3 cellular contexts compared by ENCODE assay signal in genomic region chr16:2820836-2821482, GRCh38.
TF ChIP-seq lines count a peak whose summit lies in the region.

No MANE protein-coding gene starts in this region.

TF ChIP-seq in SK-N-SH, 30 proteins besides CTCF, POLR2A, EP300 and RAD21:
- TF ChIP-seq REST (IDR thresholded peaks at IDR 0.05; ENCODE audit: low read depth, low read length) (no peak), RCOR1 (IDR thresholded peaks at IDR 0.05; ENCODE audit: low read length) (0 out of 2 replicates have a peak, but pooled peaks have one; percentile 13)

TF ChIP-seq in SK-N-SH treated with all-trans-retinoic acid at 6 μM for 48 hours, 23 proteins besides CTCF, POLR2A, EP300 and RAD21:
- TF ChIP-seq CSDC2 (CRISPR knock-in tag; IDR thresholded peaks at IDR 0.05) (no peak), ZFP30 (CRISPR knock-in tag; IDR thresholded peaks at IDR 0.05) (no peak), POU6F1 (CRISPR knock-in tag; IDR thresholded peaks at IDR 0.05; ENCODE audit: borderline replicate concordance, low read depth) (no peak), ZC3H10 (CRISPR knock-in tag; IDR thresholded peaks at IDR 0.05) (no peak), PPARA (CRISPR knock-in tag; IDR thresholded peaks at IDR 0.05; ENCODE audit: borderline replicate concordance) (no peak), ESRRG (CRISPR knock-in tag; IDR thresholded peaks at IDR 0.05) (no peak), TOX (CRISPR knock-in tag; IDR thresholded peaks at IDR 0.05; ENCODE audit: borderline replicate concordance) (no peak), GLIS3 (CRISPR knock-in tag; IDR thresholded peaks at IDR 0.05) (no peak), OSR1 (CRISPR knock-in tag; IDR thresholded peaks at IDR 0.05) (no peak), ZNF565 (CRISPR knock-in tag; conservative IDR thresholded peaks at IDR 0.05; ENCODE audit: low read depth) (no peak), ZNF70 (CRISPR knock-in tag; IDR thresholded peaks at IDR 0.05) (no peak), RARB (CRISPR knock-in tag; IDR thresholded peaks at IDR 0.05) (no peak), ISL1 (CRISPR knock-in tag; IDR thresholded peaks at IDR 0.05) (no peak)
- TF ChIP-seq, protein P1, sequence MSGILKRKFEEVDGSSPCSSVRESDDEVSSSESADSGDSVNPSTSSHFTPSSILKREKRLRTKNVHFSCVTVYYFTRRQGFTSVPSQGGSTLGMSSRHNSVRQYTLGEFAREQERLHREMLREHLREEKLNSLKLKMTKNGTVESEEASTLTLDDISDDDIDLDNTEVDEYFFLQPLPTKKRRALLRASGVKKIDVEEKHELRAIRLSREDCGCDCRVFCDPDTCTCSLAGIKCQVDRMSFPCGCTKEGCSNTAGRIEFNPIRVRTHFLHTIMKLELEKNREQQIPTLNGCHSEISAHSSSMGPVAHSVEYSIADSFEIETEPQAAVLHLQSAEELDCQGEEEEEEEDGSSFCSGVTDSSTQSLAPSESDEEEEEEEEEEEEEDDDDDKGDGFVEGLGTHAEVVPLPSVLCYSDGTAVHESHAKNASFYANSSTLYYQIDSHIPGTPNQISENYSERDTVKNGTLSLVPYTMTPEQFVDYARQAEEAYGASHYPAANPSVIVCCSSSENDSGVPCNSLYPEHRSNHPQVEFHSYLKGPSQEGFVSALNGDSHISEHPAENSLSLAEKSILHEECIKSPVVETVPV (CRISPR knock-in tag; IDR thresholded peaks at IDR 0.05) = no peak
- TF ChIP-seq, protein P2, sequence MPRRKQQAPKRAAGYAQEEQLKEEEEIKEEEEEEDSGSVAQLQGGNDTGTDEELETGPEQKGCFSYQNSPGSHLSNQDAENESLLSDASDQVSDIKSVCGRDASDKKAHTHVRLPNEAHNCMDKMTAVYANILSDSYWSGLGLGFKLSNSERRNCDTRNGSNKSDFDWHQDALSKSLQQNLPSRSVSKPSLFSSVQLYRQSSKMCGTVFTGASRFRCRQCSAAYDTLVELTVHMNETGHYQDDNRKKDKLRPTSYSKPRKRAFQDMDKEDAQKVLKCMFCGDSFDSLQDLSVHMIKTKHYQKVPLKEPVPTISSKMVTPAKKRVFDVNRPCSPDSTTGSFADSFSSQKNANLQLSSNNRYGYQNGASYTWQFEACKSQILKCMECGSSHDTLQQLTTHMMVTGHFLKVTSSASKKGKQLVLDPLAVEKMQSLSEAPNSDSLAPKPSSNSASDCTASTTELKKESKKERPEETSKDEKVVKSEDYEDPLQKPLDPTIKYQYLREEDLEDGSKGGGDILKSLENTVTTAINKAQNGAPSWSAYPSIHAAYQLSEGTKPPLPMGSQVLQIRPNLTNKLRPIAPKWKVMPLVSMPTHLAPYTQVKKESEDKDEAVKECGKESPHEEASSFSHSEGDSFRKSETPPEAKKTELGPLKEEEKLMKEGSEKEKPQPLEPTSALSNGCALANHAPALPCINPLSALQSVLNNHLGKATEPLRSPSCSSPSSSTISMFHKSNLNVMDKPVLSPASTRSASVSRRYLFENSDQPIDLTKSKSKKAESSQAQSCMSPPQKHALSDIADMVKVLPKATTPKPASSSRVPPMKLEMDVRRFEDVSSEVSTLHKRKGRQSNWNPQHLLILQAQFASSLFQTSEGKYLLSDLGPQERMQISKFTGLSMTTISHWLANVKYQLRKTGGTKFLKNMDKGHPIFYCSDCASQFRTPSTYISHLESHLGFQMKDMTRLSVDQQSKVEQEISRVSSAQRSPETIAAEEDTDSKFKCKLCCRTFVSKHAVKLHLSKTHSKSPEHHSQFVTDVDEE (CRISPR knock-in tag; IDR thresholded peaks at IDR 0.05) = no peak

TF ChIP-seq in K562, 482 proteins besides CTCF, POLR2A, EP300 and RAD21:
- TF ChIP-seq MCM3 (IDR thresholded peaks at IDR 0.05) = no peak
- TF ChIP-seq ZKSCAN1 (IDR thresholded peaks at IDR 0.05; ENCODE audit: low read depth, low read length) = no peak
- no peak for TF ChIP-seq TBL1XR1 (IDR thresholded peaks at IDR 0.05; ENCODE audit: low read length in 2 of 2)
- TF ChIP-seq POLR2G (IDR thresholded peaks at IDR 0.05; ENCODE audit: low read depth, low read length) = peak; percentile 46; the same call in 1 of the 2 replicates
- no peak for TF ChIP-seq ZBTB11 (CRISPR knock-in tag; IDR thresholded peaks at IDR 0.05)
- no peak for TF ChIP-seq FOXO4 (CRISPR knock-in tag; IDR thresholded peaks at IDR 0.05)
- peak; percentile 41; the same call in 1 of the 2 replicates for TF ChIP-seq RBFOX2 (IDR thresholded peaks at IDR 0.05; ENCODE audit: low read depth, low read length)
